29 cellular contexts compared by ENCODE assay signal in genomic region chr14:75409425-75410205, GRCh38. TPM values are rescaled to one million over a fixed set of nuclear protein-coding genes. Genes with fewer than 3 reads are reported as not detected.
DNase-seq lines count a peak whose midpoint lies in the region; ATAC-seq, FAIRE-seq and TF ChIP-seq lines count a peak whose summit lies in the region.
"Had no signal": no experiment of that assay in that cellular context is flagged by ENCODE, and none has a peak within 500 bp of the region (broad histone marks: within the 10 kb centered on the region; RNA-seq: fewer than 3 reads in every experiment).

No MANE protein-coding gene starts in this region.

- H3K27ac ChIP-seq in HepG2 (ENCODE audit: extremely low read length, insufficient read depth, low read length) (no peak overlapping the region), right lobe of liver (no peak overlapping the region), vagina (no peak overlapping the region), stomach (no peak overlapping the region)
- H3K27ac ChIP-seq: BLaER1 treated with 17β-estradiol and CSF1 and Interleukin-3, amounts not matched to agents 10 nM and 100 nM; HL-60; lower lobe of right lung; RWPE1; tibial artery; VCaP had no signal

- H3K4me1 ChIP-seq in HepG2 (ENCODE audit: insufficient read depth, low read length) (no peaks in the 10 kb centered on the region), right lobe of liver (no peaks in the 10 kb centered on the region), vagina (no peaks in the 10 kb centered on the region), stomach (no peaks in the 10 kb centered on the region)
- H3K4me1 ChIP-seq: Caco-2, HAP-1, lower lobe of right lung, tibial artery had no signal

- no peak overlapping the region for H3K9ac ChIP-seq in HepG2 (ENCODE audit: insufficient read depth, low read depth, low read length)
- H3K9ac ChIP-seq: BLaER1 treated with 17β-estradiol and CSF1 and Interleukin-3, amounts not matched to agents 10 nM and 100 nM had no signal

- WGBS in HepG2 (ENCODE audit: low lambda C conversion rate): 82% methylated on average over 8 of the region's 10 CpGs
- 91% methylated on average over 6 of the region's 10 CpGs for WGBS in right lobe of liver (ENCODE audit: insufficient coverage, low coverage, low lambda C conversion rate, missing lambda C conversion rate)
- WGBS in stomach, 5 donors: 91 to 97% (median 94%) methylated on average over 10 of the region's 10 CpGs

- POLR2A ChIA-PET in HepG2 (lab: Yijun Ruan, JAX): no interaction called here

- no peak for DNase-seq in HepG2 (ENCODE audit: low spot score)
- no peak for DNase-seq in right lobe of liver
- DNase-seq in nephron progenitor cell: no peak
- DNase-seq in vagina (ENCODE audit: extremely low spot score in 2 of 2): peak; percentile 43 to 54
- no peak for DNase-seq in NCI-H2196 (lab: John Stamatoyannopoulos, UW; ENCODE audit: unreplicated experiment)
- DNase-seq in SK-N-DZ (ENCODE audit: low spot score): no peak
- no peak for DNase-seq in stomach
- DNase-seq: activated CD4-positive, alpha-beta T cell treated with anti-CD3 and anti-CD28 coated beads, Interleukin-2, amount 50 U/mL, for 1 hour; activated CD8-positive, alpha-beta memory T cell treated with anti-CD3 and anti-CD28 coated beads, Interleukin-2, amount 10 ng/mL, durations not matched to agents 7 days and 5 days; activated naive CD4-positive, alpha-beta T cell treated with Interleukin-2 at 50 U/mL for 16 hours; activated T-cell treated with anti-CD3 and anti-CD28 coated beads, Interleukin-2, amount 50 U/mL, for 72 hours; amniotic stem cell; Caco-2; IMR-90; kidney; stimulated activated CD4-positive, alpha-beta T cell treated with anti-CD3 and anti-CD28 coated beads, Interleukin-4, amount 100 ng/mL, for 4 hours; stimulated activated naive CD8-positive, alpha-beta T cell treated with anti-CD3 and anti-CD28 coated beads, Interleukin-15, Interleukin-2, amounts not matched to agents 100 U/mL and 50 U/mL, for 24 hours; tibial artery had no signal

- CTCF ChIA-PET in HepG2 (lab: Yijun Ruan, JAX; ENCODE audit: low intra/inter-chr PET ratio, low total read pairs): no interaction called here

- H3K36me3 Mint-ChIP-seq in brain: no peaks in the 10 kb centered on the region
- H3K36me3 Mint-ChIP-seq in nephron progenitor cell (ENCODE audit: low read depth): no peaks in the 10 kb centered on the region
- H3K36me3 Mint-ChIP-seq: activated CD8-positive, alpha-beta memory T cell treated with anti-CD3 and anti-CD28 coated beads, Interleukin-2, amount 10 ng/mL, durations not matched to agents 7 days and 5 days had no signal

- TF ChIP-seq POLR2A in HepG2 (IDR thresholded peaks at IDR 0.05; ENCODE audit: insufficient read depth in 1 of 2, low read depth in 2 of 2, low read length in 2 of 2) (no peak), right lobe of liver (IDR thresholded peaks at IDR 0.05) (no peak), vagina (IDR thresholded peaks at IDR 0.05) (no peak), stomach (IDR thresholded peaks at IDR 0.05) (no peak)

- H3K36me3 ChIP-seq in HepG2 (replicated peaks in 1 of 2; ENCODE audit: control insufficient read depth in 1 of 2, insufficient read depth in 2 of 2, low read length in 2 of 2) (no peaks in the 10 kb centered on the region), right lobe of liver (no peaks in the 10 kb centered on the region), vagina (no peaks in the 10 kb centered on the region), stomach (no peaks in the 10 kb centered on the region)
- H3K36me3 ChIP-seq: BLaER1 treated with 17β-estradiol and CSF1 and Interleukin-3, amounts not matched to agents 10 nM and 100 nM; HAP-1; lower lobe of right lung; tibial artery had no signal

- intact Hi-C loops in HepG2 (cut with micrococcal nuclease; ENCODE audit: unreplicated experiment) (no loop called here), right lobe of liver (cut with DNase I) (no loop called here), vagina (cut with DNase I) (no loop called here), stomach (cut with DNase I; ENCODE audit: low total_unique reads) (no loop called here)

- H3K27me3 Mint-ChIP-seq in brain: peaks cover 3% of the 10 kb centered on the region
- H3K27me3 Mint-ChIP-seq in nephron progenitor cell (ENCODE audit: low read depth, poor library complexity): no peaks in the 10 kb centered on the region

- peaks cover 0 to 8% (median 4%) of the 10 kb centered on the region in 5 experiments for H3K9me3 Mint-ChIP-seq in brain
- H3K9me3 Mint-ChIP-seq in nephron progenitor cell: peaks cover 18% of the 10 kb centered on the region
- H3K9me3 Mint-ChIP-seq: activated T-cell treated with anti-CD3 and anti-CD28 coated beads, Interleukin-2, amount 50 U/mL, for 72 hours; T-helper 2 cell treated with Interferon-gamma antibody and Interleukin-4, amounts not matched to agents 5 μg/mL and 100 μg/mL, for 36 hours had no signal

- FAIRE-seq in HepG2 (lab: Jason Lieb, UNC): no peak
- FAIRE-seq: bronchial epithelial cell, GM12878, kidney had no signal

- H3K27me3 ChIP-seq in HepG2 (ENCODE audit: control insufficient read depth in 1 of 2, insufficient read depth in 2 of 2, low read length in 2 of 2): peaks cover 0 to 4% of the 10 kb centered on the region in 2 experiments; a peak in 1 of 5 replicates
- H3K27me3 ChIP-seq in right lobe of liver: no peaks in the 10 kb centered on the region
- no peaks in the 10 kb centered on the region for H3K27me3 ChIP-seq in vagina
- H3K27me3 ChIP-seq in stomach: no peaks in the 10 kb centered on the region
- H3K27me3 ChIP-seq: BLaER1 treated with 17β-estradiol and CSF1 and Interleukin-3, amounts not matched to agents 10 nM and 100 nM; tibial artery had no signal

- H3K9me3 ChIP-seq in HepG2 (ENCODE audit: low read length): no peaks in the 10 kb centered on the region
- no peaks in the 10 kb centered on the region for H3K9me3 ChIP-seq in right lobe of liver
- no peaks in the 10 kb centered on the region for H3K9me3 ChIP-seq in vagina
- no peaks in the 10 kb centered on the region for H3K9me3 ChIP-seq in stomach
- H3K9me3 ChIP-seq: Caco-2, HAP-1, lower lobe of right lung, tibial artery had no signal

- H3K27ac Mint-ChIP-seq in brain (peak overlapping the region in 4 of 5 experiments; percentile 61 to 97 (median 70)), nephron progenitor cell (peak overlapping the region; percentile 74)
- H3K27ac Mint-ChIP-seq: activated CD8-positive, alpha-beta memory T cell treated with anti-CD3 and anti-CD28 coated beads, Interleukin-2, amount 10 ng/mL, durations not matched to agents 7 days and 5 days; activated T-cell treated with anti-CD3 and anti-CD28 coated beads, Interleukin-2, amount 50 U/mL, for 72 hours; T-helper 2 cell treated with Interferon-gamma antibody and Interleukin-4, amounts not matched to agents 5 μg/mL and 100 μg/mL, for 36 hours had no signal

- H4K20me1 ChIP-seq in HepG2 (ENCODE audit: insufficient read depth, low read length): no peaks in the 10 kb centered on the region
- H4K20me1 ChIP-seq: BLaER1 treated with 17β-estradiol and CSF1 and Interleukin-3, amounts not matched to agents 10 nM and 100 nM had no signal

- in situ Hi-C loops in HepG2 (cut with HindIII; ENCODE audit: extremely low pct_ligation_motif_present, low pct_unique_long_range_greater_than_20kb): no loop called here

- H3K4me2 ChIP-seq in HepG2 (ENCODE audit: low read depth, low read length): no peak overlapping the region
- H3K4me2 ChIP-seq: BLaER1 treated with 17β-estradiol and CSF1 and Interleukin-3, amounts not matched to agents 10 nM and 100 nM had no signal

- H3K4me3 ChIP-seq in HepG2 (replicated peaks in 1 of 3; ENCODE audit: insufficient read depth in 1 of 3, low read depth in 2 of 3, low read length in 3 of 3): no peak overlapping the region
- no peak overlapping the region for H3K4me3 ChIP-seq in right lobe of liver
- no peak overlapping the region for H3K4me3 ChIP-seq in vagina
- H3K4me3 ChIP-seq in stomach: no peak overlapping the region
- H3K4me3 ChIP-seq: BLaER1 treated with 17β-estradiol and CSF1 and Interleukin-3, amounts not matched to agents 10 nM and 100 nM; GM12878; HAP-1; lower lobe of right lung; tibial artery had no signal

- BruUV-seq in HepG2 (replicated peaks; lab: Mats Ljungman, UMichigan): no TSS peak

- ATAC-seq in HepG2 (no peak), right lobe of liver (no peak)
- ATAC-seq: activated CD8-positive, alpha-beta memory T cell treated with anti-CD3 and anti-CD28 coated beads, Interleukin-2, amount 10 ng/mL, durations not matched to agents 7 days and 5 days; activated T-cell treated with anti-CD3 and anti-CD28 coated beads, Interleukin-2, amount 50 U/mL, for 72 hours; GM12878; SK-N-SH treated with all-trans-retinoic acid at 6 μM for 48 hours; stimulated activated naive CD8-positive, alpha-beta T cell treated with anti-CD3 and anti-CD28 coated beads, Interleukin-15, Interleukin-2, amounts not matched to agents 100 U/mL and 50 U/mL, for 24 hours had no signal

- no peak overlapping the region for H2AFZ ChIP-seq in HepG2 (ENCODE audit: low read length)

- TF ChIP-seq EP300 in HepG2 (IDR thresholded peaks at IDR 0.05; ENCODE audit: low read depth in 2 of 2, low read length in 2 of 2): no peak
- no peak for TF ChIP-seq EP300 in HepG2 (CRISPR knock-in tag; IDR thresholded peaks at IDR 0.05; ENCODE audit: borderline replicate concordance)
- TF ChIP-seq EP300 in stomach (IDR thresholded peaks at IDR 0.05): no peak

- H3K4me3 Mint-ChIP-seq in brain: peak overlapping the region in 1 of 5 experiments; percentile 24
- H3K4me3 Mint-ChIP-seq in nephron progenitor cell: no peak overlapping the region
- H3K4me3 Mint-ChIP-seq: activated CD8-positive, alpha-beta memory T cell treated with anti-CD3 and anti-CD28 coated beads, Interleukin-2, amount 10 ng/mL, durations not matched to agents 7 days and 5 days; activated T-cell treated with anti-CD3 and anti-CD28 coated beads, Interleukin-2, amount 50 U/mL, for 72 hours; T-helper 2 cell treated with Interferon-gamma antibody and Interleukin-4, amounts not matched to agents 5 μg/mL and 100 μg/mL, for 36 hours had no signal

- H3K4me1 Mint-ChIP-seq in brain: peaks cover 32% of the 10 kb centered on the region
- H3K4me1 Mint-ChIP-seq in nephron progenitor cell: peaks cover 43% of the 10 kb centered on the region
- H3K4me1 Mint-ChIP-seq: activated CD8-positive, alpha-beta memory T cell treated with anti-CD3 and anti-CD28 coated beads, Interleukin-2, amount 10 ng/mL, durations not matched to agents 7 days and 5 days had no signal

- no peak for TF ChIP-seq RAD21 in HepG2 (CRISPR knock-in tag; IDR thresholded peaks at IDR 0.05)

- H3K79me2 ChIP-seq in HepG2 (ENCODE audit: insufficient read depth, low read length): no peaks in the 10 kb centered on the region

- no peak for TF ChIP-seq CTCF in HepG2 (CRISPR knock-in tag; IDR thresholded peaks at IDR 0.05)
- TF ChIP-seq CTCF in right lobe of liver (IDR thresholded peaks at IDR 0.05): no peak
- no peak for TF ChIP-seq CTCF in brain (conservative IDR thresholded peaks at IDR 0.05)
- no peak for TF ChIP-seq CTCF in nephron progenitor cell (IDR thresholded peaks at IDR 0.05)
- no peak for TF ChIP-seq CTCF in vagina (IDR thresholded peaks at IDR 0.05)
- TF ChIP-seq CTCF in stomach (IDR thresholded peaks at IDR 0.05): no peak

RNA-seq across cellular contexts. Expression of gene JDP2, which starts 18.2 kb away (rescaled TPM):
- total RNA-seq in HepG2 (2016; rRNA removed; fragmentation: Illumina TruSeq; extraction: Trizol) (7.7 and 8.9 TPM in 2 replicates), right lobe of liver (10 to 100 TPM in 4 of 6 experiments, 1 to 10 TPM in 2; 8.3 to 22.0 (median 11.8) TPM), vagina (66.5 TPM), stomach (100 to 1,000 TPM in 1 of 5 donors, 10 to 100 TPM in 4; 10.3 to 145 (median 21.6) TPM)
- total RNA-seq in HepG2 (2016; cell fraction: cytosol; rRNA removed; fragmentation: Illumina TruSeq; extraction: Trizol; ENCODE audit: low read depth): 10.3 and 11.0 TPM in 2 replicates
- total RNA-seq in HepG2 (2016; cell fraction: insoluble cytoplasmic fraction; rRNA removed; fragmentation: Illumina TruSeq; extraction: Trizol): 6.0 and 9.8 TPM in 2 replicates
- total RNA-seq in HepG2 (2016; cell fraction: membrane; rRNA removed; fragmentation: Illumina TruSeq; extraction: Trizol): 19.5 and 19.7 TPM in 2 replicates
- total RNA-seq in HepG2 (2016; cell fraction: nucleus; rRNA removed; fragmentation: Illumina TruSeq; extraction: Trizol): 3.2 and 3.9 TPM in 2 replicates
- polyA plus RNA-seq in HepG2 (2011; rRNA removed) (8.0 and 9.0 TPM in 2 replicates), brain (ENCODE audit: insufficient read depth, low read depth, low replicate concordance) (12.2 TPM), stomach (10 to 100 TPM; 18.5 to 82.5 (median 41.5) TPM)
- polyA plus RNA-seq in HepG2 (2011; cell fraction: cytosol; rRNA removed): 8.4 and 10.0 TPM in 2 replicates
- polyA plus RNA-seq in HepG2 (2011; cell fraction: nucleus; rRNA removed): 10.7 and 11.2 TPM in 2 replicates
- polyA plus RNA-seq in HepG2 (2012): 6.3 and 12.0 TPM in 2 replicates
- 11.6 and 14.1 TPM in 2 replicates for polyA plus RNA-seq in HepG2 (2016; cell fraction: cytosol; fragmentation: Illumina TruSeq; extraction: Trizol; ENCODE audit: low read depth)
- 8.9 and 10.0 TPM in 2 replicates for polyA plus RNA-seq in HepG2 (2016; cell fraction: insoluble cytoplasmic fraction; fragmentation: Illumina TruSeq; extraction: Trizol; ENCODE audit: low read depth)
- polyA plus RNA-seq in HepG2 (2016; cell fraction: membrane; fragmentation: Illumina TruSeq; extraction: Trizol; ENCODE audit: low read depth): 19.2 and 20.7 TPM in 2 replicates
- 8.8 and 10.0 TPM in 2 replicates for polyA plus RNA-seq in HepG2 (2016; cell fraction: nucleus; fragmentation: Illumina TruSeq; extraction: Trizol; ENCODE audit: insufficient read depth, low read depth)
- polyA minus RNA-seq in HepG2 (2011; rRNA and poly(A)+ RNA removed; ENCODE audit: low replicate concordance): 4.9 and 11.8 TPM in 2 replicates
- 5.5 and 5.9 TPM in 2 replicates for polyA minus RNA-seq in HepG2 (2011; cell fraction: cytosol; rRNA and poly(A)+ RNA removed)
- 10.7 and 11.3 TPM in 2 replicates for polyA minus RNA-seq in HepG2 (2011; cell fraction: nucleus; rRNA and poly(A)+ RNA removed)
- 4.4 and 5.8 TPM in 2 replicates for polyA plus RNA-seq in SK-N-DZ (2014; cell fraction: cytosol; rRNA removed)
- polyA plus RNA-seq in SK-N-DZ (2014; cell fraction: nucleus; rRNA removed): 3.3 and 3.5 TPM in 2 replicates

Comparison
In these comparisons a context has a peak if more than half of its experiments do, and no peak if none do; other contexts are left out.
1. DNase-seq: peak in vagina (2 of 2); none in HepG2 (single experiment), right lobe of liver (0 of 3), nephron progenitor cell (single experiment), NCI-H2196 (single experiment), SK-N-DZ (single experiment) and stomach (single experiment).